8 cellular contexts compared by ENCODE assay signal in the genomic region with DNA sequence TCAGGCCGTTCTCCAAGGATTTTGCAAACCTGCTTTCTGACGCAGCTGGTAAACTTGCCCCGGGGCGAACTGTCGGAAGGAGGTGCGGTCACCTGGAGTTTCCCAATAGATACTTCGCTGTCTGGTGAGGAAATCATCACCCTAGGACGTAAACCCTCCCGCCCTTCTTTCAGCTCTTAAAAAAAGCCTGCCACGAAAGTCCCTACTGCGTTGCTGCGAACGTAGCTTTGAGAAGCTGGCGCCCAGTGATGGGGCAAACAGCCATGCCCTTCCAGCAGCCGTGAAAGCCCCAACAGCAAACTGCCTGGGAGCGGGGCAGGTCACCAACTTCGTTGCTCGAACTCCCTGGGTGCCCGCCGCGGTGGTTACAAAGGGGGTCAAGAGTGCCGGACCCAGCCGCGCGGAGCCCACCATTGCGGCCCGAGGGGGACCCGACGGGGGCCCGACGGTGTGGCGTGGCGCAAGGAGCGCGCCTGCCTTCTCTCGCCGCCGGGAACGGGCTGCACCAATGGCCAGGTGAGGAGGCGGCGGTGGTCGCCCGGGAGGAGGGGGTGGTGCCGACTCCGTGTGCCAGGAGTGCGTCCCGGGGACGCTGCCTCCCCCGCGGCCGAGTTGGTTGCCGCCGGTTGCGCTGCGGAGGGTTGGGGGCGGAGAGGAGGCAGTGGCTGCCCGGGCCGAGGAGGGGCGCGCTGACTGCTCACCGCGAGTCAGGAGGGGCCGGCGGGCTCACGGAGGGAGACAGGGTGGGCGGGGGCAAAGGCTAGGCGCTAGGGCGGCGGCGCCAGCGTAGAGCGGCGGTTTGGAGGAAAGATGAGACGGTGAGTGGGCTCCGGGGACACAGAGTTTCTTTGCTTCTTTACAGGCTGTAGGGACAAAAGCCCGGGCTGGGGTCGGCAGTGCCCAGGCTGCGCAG. TPM values are rescaled to one million over a fixed set of nuclear protein-coding genes. Genes with fewer than 3 reads are reported as not detected.
DNase-seq lines count a peak whose midpoint lies in the region; ATAC-seq and TF ChIP-seq lines count a peak whose summit lies in the region.

Gene PHLDB2 (plus strand): TSS at position 205 of the 913 bp plus-strand sequence. CDS start 24,813 bp downstream, outside the sequence.

- DNase-seq in GM13977 (ENCODE audit: low spot score) (peak; percentile 43), HK-2 (ENCODE audit: unreplicated experiment) (peak; percentile 85), SJSA1 (ENCODE audit: low read depth in 1 of 2, low spot score in 2 of 2) (peak; percentile 86 to 90), Right ventricle myocardium inferior (ENCODE audit: missing footprints) (peak; percentile 90), posterior vena cava (ENCODE audit: low spot score) (peak; percentile 95), vagina (ENCODE audit: extremely low spot score in 2 of 2) (peak in 1 of 2 donors; percentile 94)
- peak; percentile 55 to 57 for DNase-seq in activated naive CD4-positive, alpha-beta T cell treated with anti-CD3 and anti-CD28 coated beads, Interleukin-2, amount 50 U/mL, for 72 hours (ENCODE audit: low spot score in 2 of 2)

- H3K4me1 ChIP-seq in SJSA1 (replicated peaks): peaks cover 36% of the 10 kb centered on the region
- peaks cover 35% of the 10 kb centered on the region for H3K4me1 ChIP-seq in vagina

- H3K27ac Mint-ChIP-seq in activated naive CD4-positive, alpha-beta T cell treated with anti-CD3 and anti-CD28 coated beads, Interleukin-2, amount 50 U/mL, for 72 hours: peak within 1 kb of the TSS; percentile 9 to 73

- H3K27me3 ChIP-seq in SJSA1 (replicated peaks): no peaks in the 10 kb centered on the region
- no peaks in the 10 kb centered on the region for H3K27me3 ChIP-seq in vagina

- H3K4me3 ChIP-seq in SJSA1 (peak within 1 kb of the TSS; percentile 96), vagina (peak within 1 kb of the TSS; percentile 72 to 89)

- H3K27ac ChIP-seq in SJSA1 (peak within 1 kb of the TSS; percentile 100), vagina (peak within 1 kb of the TSS; percentile 97)

- H3K9me3 Mint-ChIP-seq in activated naive CD4-positive, alpha-beta T cell treated with anti-CD3 and anti-CD28 coated beads, Interleukin-2, amount 50 U/mL, for 72 hours: no peaks in the 10 kb centered on the region

- TF ChIP-seq CTCF in GM13977 (IDR thresholded peaks at IDR 0.05; ENCODE audit: extremely low read depth, insufficient read depth, missing control alignments): peak; percentile 4
- no peak for TF ChIP-seq CTCF in vagina (IDR thresholded peaks at IDR 0.05)

- ATAC-seq in activated naive CD4-positive, alpha-beta T cell treated with anti-CD3 and anti-CD28 coated beads, Interleukin-2, amount 50 U/mL, for 72 hours: peak; percentile 68 to 80
- peak; percentile 91 for ATAC-seq in Right ventricle myocardium inferior
- ATAC-seq in HG02798 (IDR thresholded peaks at IDR 0.05; ENCODE audit: poor library complexity, unreplicated experiment): no peak

- in situ Hi-C loops in GM13977 (cut with MboI; ENCODE audit: low pct_unique_long_range_greater_than_20kb, low sequenced_read_pairs, unreplicated experiment): no loop called here

- no peaks in the 10 kb centered on the region for H3K36me3 Mint-ChIP-seq in activated naive CD4-positive, alpha-beta T cell treated with anti-CD3 and anti-CD28 coated beads, Interleukin-2, amount 50 U/mL, for 72 hours

- H3K9me3 ChIP-seq in SJSA1 (replicated peaks) (no peaks in the 10 kb centered on the region), vagina (no peaks in the 10 kb centered on the region)

- TF ChIP-seq POLR2A in vagina (IDR thresholded peaks at IDR 0.05): peak in 1 of 2 donors; percentile 27

- intact Hi-C loops in Right ventricle myocardium inferior (cut with DNase I): loop anchor here (5.0 kb wide), 1 partner anchor 57 kb away; no protein-coding TSS in a partner anchor
- intact Hi-C loops in posterior vena cava (cut with DNase I): loop anchor here in 1 of 2 donors (5.0 kb wide), 1 partner anchor 57 kb away; no protein-coding TSS in a partner anchor
- intact Hi-C loops in vagina (cut with DNase I): loop anchor here (2.0 kb wide), 1 partner anchor 57 kb away; no protein-coding TSS in a partner anchor

- H3K36me3 ChIP-seq in SJSA1 (peaks cover 18% of the 10 kb centered on the region), vagina (no peaks in the 10 kb centered on the region)

RNA-seq across cellular contexts. Expression of gene PHLDB2, which starts in this region (rescaled TPM):
- 29.3 and 40.5 TPM in 2 replicates for total RNA-seq in SJSA1 (2014; rRNA removed; shearing (Covaris generic))
- 1 to 10 TPM; 1.9 to 2.1 TPM for total RNA-seq in activated naive CD4-positive, alpha-beta T cell treated with anti-CD3 and anti-CD28 coated beads, Interleukin-2, amount 50 U/mL, for 72 hours
- 127 TPM for total RNA-seq in Right ventricle myocardium inferior
- total RNA-seq in posterior vena cava: 100 to 1,000 TPM; 125 to 135 TPM
- total RNA-seq in vagina: 66.8 TPM
